15 cellular contexts compared by ENCODE assay signal in the genomic region with DNA sequence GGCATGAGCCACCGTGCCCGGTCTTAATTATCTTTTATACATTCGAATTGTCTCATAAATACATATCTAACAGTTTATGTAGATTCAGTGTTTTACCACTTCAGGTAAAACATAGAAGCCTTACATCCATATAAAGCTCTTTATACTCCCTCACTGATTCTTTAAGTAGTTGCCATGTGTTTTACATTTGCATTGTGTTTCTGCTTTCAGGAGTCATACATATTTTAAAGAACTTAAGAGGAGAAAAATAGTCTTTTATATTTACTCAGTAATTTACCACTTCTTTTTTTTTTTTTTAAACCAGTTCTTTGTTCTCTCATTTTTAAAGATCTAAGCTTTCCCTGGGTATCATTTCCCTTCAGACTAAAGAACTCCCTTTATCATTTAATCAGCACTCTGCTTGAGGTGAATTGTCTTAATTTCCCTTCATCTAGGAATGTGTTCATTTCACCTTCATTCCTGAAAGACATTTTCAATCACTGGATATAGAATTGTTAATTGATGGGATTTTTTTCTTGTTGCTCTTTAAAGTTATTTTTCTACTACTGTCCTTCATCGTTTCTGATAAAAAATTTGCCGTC.
"Had no signal": no experiment of that assay in that cellular context is flagged by ENCODE, and none has a peak within 500 bp of the region (broad histone marks: within the 10 kb centered on the region; RNA-seq: fewer than 3 reads in every experiment).

No MANE protein-coding gene starts in this region.

- H3K36me3 ChIP-seq: right lobe of liver had no signal

- H3K4me1 ChIP-seq: right lobe of liver had no signal

- H3K27ac Mint-ChIP-seq: activated CD4-positive, alpha-beta T cell treated with anti-CD3 and anti-CD28 coated beads, Interleukin-2, amount 10 ng/mL, durations not matched to agents 7 days and 5 days; activated T-helper 1 cell treated with anti-CD3 and anti-CD28 coated beads, Interleukin-12 subunit alpha, Interleukin-12 subunit beta, Interleukin-2, Interleukin-4 antibody, amounts not matched to agents 30 ng/mL and 10 ng/mL and 1 ng/mL, durations not matched to agents 14 hours and 24 hours and 36 hours; stimulated activated naive CD8-positive, alpha-beta T cell treated with anti-CD3 and anti-CD28 coated beads, Interleukin-15, amount 100 ng/mL, for 72 hours; T-helper 2 cell treated with Interferon-gamma antibody and Interleukin-4, amounts not matched to agents 5 μg/mL and 100 μg/mL, for 36 hours had no signal

- H3K27me3 ChIP-seq: right lobe of liver, upper lobe of left lung had no signal

- H3K9me3 Mint-ChIP-seq: activated CD4-positive, alpha-beta T cell treated with anti-CD3 and anti-CD28 coated beads, Interleukin-2, amount 10 ng/mL, durations not matched to agents 7 days and 5 days; activated T-helper 1 cell treated with anti-CD3 and anti-CD28 coated beads, Interleukin-12 subunit alpha, Interleukin-12 subunit beta, Interleukin-2, Interleukin-4 antibody, amounts not matched to agents 30 ng/mL and 10 ng/mL and 1 ng/mL, durations not matched to agents 14 hours and 24 hours and 36 hours; stimulated activated naive CD8-positive, alpha-beta T cell treated with anti-CD3 and anti-CD28 coated beads, Interleukin-15, amount 100 ng/mL, for 72 hours; T-helper 2 cell treated with Interferon-gamma antibody and Interleukin-4, amounts not matched to agents 5 μg/mL and 100 μg/mL, for 36 hours had no signal

- H3K27ac ChIP-seq: right lobe of liver, upper lobe of left lung had no signal

- H3K4me3 Mint-ChIP-seq: activated CD4-positive, alpha-beta T cell treated with anti-CD3 and anti-CD28 coated beads, Interleukin-2, amount 10 ng/mL, durations not matched to agents 7 days and 5 days; activated T-helper 1 cell treated with anti-CD3 and anti-CD28 coated beads, Interleukin-12 subunit alpha, Interleukin-12 subunit beta, Interleukin-2, Interleukin-4 antibody, amounts not matched to agents 30 ng/mL and 10 ng/mL and 1 ng/mL, durations not matched to agents 14 hours and 24 hours and 36 hours; nephron; stimulated activated naive CD8-positive, alpha-beta T cell treated with anti-CD3 and anti-CD28 coated beads, Interleukin-15, amount 100 ng/mL, for 72 hours; T-helper 2 cell treated with Interferon-gamma antibody and Interleukin-4, amounts not matched to agents 5 μg/mL and 100 μg/mL, for 36 hours had no signal

- ATAC-seq: esophagus mucosa; left lobe of liver; mucosa of descending colon; right lobe of liver; stimulated activated naive CD8-positive, alpha-beta T cell treated with anti-CD3 and anti-CD28 coated beads, Interleukin-15, amount 100 ng/mL, for 72 hours had no signal

- H3K4me3 ChIP-seq: mucosa of descending colon, right lobe of liver, smooth muscle cell, upper lobe of left lung had no signal

- H3K9me3 ChIP-seq: mucosa of descending colon, right lobe of liver, upper lobe of left lung had no signal

- H3K27me3 Mint-ChIP-seq: activated CD4-positive, alpha-beta T cell treated with anti-CD3 and anti-CD28 coated beads, Interleukin-2, amount 10 ng/mL, durations not matched to agents 7 days and 5 days; stimulated activated naive CD8-positive, alpha-beta T cell treated with anti-CD3 and anti-CD28 coated beads, Interleukin-15, amount 100 ng/mL, for 72 hours had no signal

- DNase-seq: activated CD4-positive, alpha-beta T cell treated with anti-CD3 and anti-CD28 coated beads, Interleukin-2, amount 10 ng/mL, durations not matched to agents 7 days and 5 days; activated CD4-positive, CD25-positive, alpha-beta regulatory T cell; activated CD8-positive, alpha-beta memory T cell treated with anti-CD3 and anti-CD28 coated beads, Interleukin-2, amount 50 U/mL, for 48 hours; anterior cingulate cortex; mammary epithelial cell; mucosa of descending colon; right lobe of liver; stimulated activated naive CD8-positive, alpha-beta T cell treated with anti-CD3 and anti-CD28 coated beads, Interleukin-15, amount 100 ng/mL, for 72 hours; upper lobe of left lung had no signal
